8 cellular contexts compared by ENCODE assay signal in genomic region chr1:145858238-145858936, GRCh38. TPM values are rescaled to one million over a fixed set of nuclear protein-coding genes. Genes with fewer than 3 reads are reported as not detected.
DNase-seq lines count a peak whose midpoint lies in the region; ATAC-seq and TF ChIP-seq lines count a peak whose summit lies in the region.

No MANE protein-coding gene starts in this region.

- no peaks in the 10 kb centered on the region for H3F3A ChIP-seq in neural cell (ENCODE audit: insufficient read depth, low read length, poor library complexity, severe bottlenecking)

- H3K4me3 ChIP-seq in HEK293 (ENCODE audit: low read depth, low read length) (peak overlapping the region; percentile 68), fibroblast of lung (replicated peaks in 1 of 4; ENCODE audit: control extremely low read depth in 1 of 4, insufficient read depth in 1 of 4, low read depth in 3 of 4, low read length in 4 of 4) (peak overlapping the region; percentile 74 to 97 (median 86)), neural cell (ENCODE audit: low read length) (peak overlapping the region; percentile 94), tibial artery (peak overlapping the region; percentile 63 to 87)

- DNase-seq in D341Med (ENCODE audit: low spot score) (peak; percentile 64), NCI-H69 (lab: John Stamatoyannopoulos, UW) (peak; percentile 84), fibroblast of lung (ENCODE audit: low read depth in 2 of 2) (peak; percentile 17 to 42), tibial artery (peak; percentile 66 to 86), inferior parietal cortex (ENCODE audit: extremely low spot score) (no peak)
- DNase-seq in activated T-cell treated with anti-CD3 and anti-CD28 coated beads, Interleukin-2, amount 50 U/mL, for 4 hours: peak; percentile 55

- H4K20me1 ChIP-seq in fibroblast of lung (ENCODE audit: control insufficient read depth, extremely low read depth, insufficient read depth, low read length): no peaks in the 10 kb centered on the region
- no peaks in the 10 kb centered on the region for H4K20me1 ChIP-seq in neural cell (ENCODE audit: insufficient read depth)

- H3K36me3 ChIP-seq in HEK293 (ENCODE audit: control insufficient read depth in 2 of 2, insufficient read depth in 1 of 2, low read length in 2 of 2): peaks cover 4 to 37% of the 10 kb centered on the region in 2 experiments
- H3K36me3 ChIP-seq in fibroblast of lung (ENCODE audit: control insufficient read depth, insufficient read depth, low read length): peaks cover 10% of the 10 kb centered on the region
- H3K36me3 ChIP-seq in neural cell (ENCODE audit: insufficient read depth, low read length): no peaks in the 10 kb centered on the region
- H3K36me3 ChIP-seq in tibial artery: peaks cover 31 to 37% (median 34%) of the 10 kb centered on the region in 3 donors

- POLR2A ChIA-PET in HEK293 (lab: Yijun Ruan, JAX): interaction anchor here (0.6 to 4.6 kb wide), 26 partner anchors 11 to 577 kb away, joined by 3 to 127 read pairs (median 5); partner anchors contain the start of genes ANKRD34A, LIX1L, NUDT17 and POLR3C

- peak; percentile 53 for ATAC-seq in activated T-cell treated with anti-CD3 and anti-CD28 coated beads, Interleukin-2, amount 50 U/mL, for 4 hours

- no peaks in the 10 kb centered on the region for H3K9me3 ChIP-seq in HEK293 (ENCODE audit: control insufficient read depth, insufficient read depth, low read depth, low read length)
- no peaks in the 10 kb centered on the region for H3K9me3 ChIP-seq in fibroblast of lung (ENCODE audit: control insufficient read depth, insufficient read depth, low read depth, low read length)
- H3K9me3 ChIP-seq in neural cell (ENCODE audit: low read length): no peaks in the 10 kb centered on the region
- no peaks in the 10 kb centered on the region for H3K9me3 ChIP-seq in tibial artery

- no peaks in the 10 kb centered on the region for H3K9me2 ChIP-seq in neural cell (ENCODE audit: insufficient read depth, low read length)

- H3K27me3 ChIP-seq in fibroblast of lung (ENCODE audit: control insufficient read depth, insufficient read depth, low read length) (no peaks in the 10 kb centered on the region), neural cell (ENCODE audit: insufficient read depth, low read depth, low read length) (no peaks in the 10 kb centered on the region), tibial artery (no peaks in the 10 kb centered on the region)

- no peaks in the 10 kb centered on the region for H3K9me3 Mint-ChIP-seq in activated T-cell treated with anti-CD3 and anti-CD28 coated beads, Interleukin-2, amount 50 U/mL, for 4 hours

- H3K4me3 Mint-ChIP-seq in activated T-cell treated with anti-CD3 and anti-CD28 coated beads, Interleukin-2, amount 50 U/mL, for 4 hours: peak overlapping the region; percentile 95

- H3K79me2 ChIP-seq in fibroblast of lung (ENCODE audit: control insufficient read depth, insufficient read depth, low read length) (peaks cover 17% of the 10 kb centered on the region), neural cell (replicated peaks; ENCODE audit: insufficient read depth, low read length) (peaks cover 5% of the 10 kb centered on the region)

- TF ChIP-seq RAD21 in neural cell (conservative IDR thresholded peaks at IDR 0.05): no peak

- peaks cover 7% of the 10 kb centered on the region for H3K36me3 Mint-ChIP-seq in activated T-cell treated with anti-CD3 and anti-CD28 coated beads, Interleukin-2, amount 50 U/mL, for 4 hours (ENCODE audit: insufficient read depth)

- peak overlapping the region; percentile 70 for H3K9ac ChIP-seq in fibroblast of lung (ENCODE audit: insufficient read depth, low read length)
- H3K9ac ChIP-seq in neural cell (ENCODE audit: low read length): peak overlapping the region; percentile 81

- intact Hi-C loops in tibial artery (cut with DNase I; ENCODE audit: low total_unique reads): no loop called here

- TF ChIP-seq EP300 in neural cell (conservative IDR thresholded peaks at IDR 0.05; ENCODE audit: poor library complexity, severe bottlenecking): no peak

- peak overlapping the region; percentile 65; the same call in 1 of the 2 replicates for H3K27ac ChIP-seq in HEK293 (ENCODE audit: extremely low read depth, low read depth, low read length)
- peak overlapping the region; percentile 74 for H3K27ac ChIP-seq in fibroblast of lung (ENCODE audit: insufficient read depth, low read length)
- H3K27ac ChIP-seq in neural cell (ENCODE audit: low read length): peak overlapping the region; percentile 68
- H3K27ac ChIP-seq in tibial artery: peak overlapping the region; percentile 89 to 95

- CTCF ChIA-PET in HEK293 (lab: Yijun Ruan, JAX): interaction anchor here (0.8 to 9.6 kb wide), 8 partner anchors 12 to 173 kb away, joined by 3 to 190 read pairs (median 5); partner anchors contain the start of genes ITGA10 and NUDT17

- H3K4me1 ChIP-seq in HEK293 (ENCODE audit: control insufficient read depth, insufficient read depth, low read length): no peaks in the 10 kb centered on the region
- H3K4me1 ChIP-seq in fibroblast of lung (ENCODE audit: control insufficient read depth, extremely low read depth, insufficient read depth, low read length): peaks cover 8% of the 10 kb centered on the region
- H3K4me1 ChIP-seq in tibial artery: peaks cover 0 to 22% (median 15%) of the 10 kb centered on the region in 4 donors

- no peaks in the 10 kb centered on the region for H3K27me3 Mint-ChIP-seq in activated T-cell treated with anti-CD3 and anti-CD28 coated beads, Interleukin-2, amount 50 U/mL, for 4 hours (ENCODE audit: low read depth)

- H3K4me2 ChIP-seq in fibroblast of lung (ENCODE audit: extremely low read depth, insufficient read depth, low read length): peak overlapping the region; percentile 90
- H3K4me2 ChIP-seq in neural cell (ENCODE audit: low read length): peak overlapping the region; percentile 47

- H2AFZ ChIP-seq in fibroblast of lung (ENCODE audit: low read length) (peak overlapping the region; percentile 64), neural cell (ENCODE audit: low read depth, low read length) (peak overlapping the region; percentile 74)

- H3K4me1 Mint-ChIP-seq in activated T-cell treated with anti-CD3 and anti-CD28 coated beads, Interleukin-2, amount 50 U/mL, for 4 hours (ENCODE audit: low read depth): peaks cover 9% of the 10 kb centered on the region

- TF ChIP-seq CTCF in HEK293 (tag by site-specific recombination; IDR thresholded peaks at IDR 0.05) (no peak), fibroblast of lung (conservative IDR thresholded peaks at IDR 0.05 in 1 of 2, IDR thresholded peaks at IDR 0.05 in 1 of 2; ENCODE audit: low read depth in 1 of 2, low read length in 2 of 2) (no peak), neural cell (IDR thresholded peaks at IDR 0.05; ENCODE audit: poor library complexity, severe bottlenecking) (no peak), tibial artery (IDR thresholded peaks at IDR 0.05) (no peak)

TF ChIP-seq in HEK293, 187 proteins besides CTCF, POLR2A, EP300 and RAD21 (continues in another document):
- TF ChIP-seq ZFP41 (tag by site-specific recombination; IDR thresholded peaks at IDR 0.05; ENCODE audit: borderline replicate concordance) (no peak), ZBTB20 (tag by site-specific recombination; IDR thresholded peaks at IDR 0.05) (peak; percentile 64; the same call in 1 of the 2 replicates), EGR2 (tag by site-specific recombination; IDR thresholded peaks at IDR 0.05; ENCODE audit: low read depth) (peak; percentile 17; the same call in 1 of the 2 replicates), ZNF239 (tag by site-specific recombination; IDR thresholded peaks at IDR 0.05) (no peak)

TF ChIP-seq in neural cell, 6 proteins besides CTCF, POLR2A, EP300 and RAD21 (continues in another document):
- TF ChIP-seq MXI1 (conservative IDR thresholded peaks at IDR 0.05; ENCODE audit: poor library complexity, severe bottlenecking) (peak; percentile 0), POLR2AphosphoS5 (IDR thresholded peaks at IDR 0.05) (no peak)

RNA-seq across cellular contexts. Expression of gene PIAS3, which starts 0.5 kb away (rescaled TPM):
- total RNA-seq in activated T-cell treated with anti-CD3 and anti-CD28 coated beads, Interleukin-2, amount 50 U/mL, for 4 hours: 10 to 100 TPM; 10.6 to 14.2 (median 12.0) TPM
- total RNA-seq in fibroblast of lung: 5.1 and 8.9 TPM in 2 replicates
- polyA plus RNA-seq in fibroblast of lung (22.9 and 29.3 TPM in 2 replicates), neural cell (15.0 and 16.5 TPM in 2 replicates)
- polyA plus RNA-seq in fibroblast of lung (2012): 34.9 and 43.2 TPM in 2 replicates
- polyA minus RNA-seq in fibroblast of lung (ENCODE audit: low replicate concordance) (44.6 and 67.5 TPM in 2 replicates), neural cell (10.2 and 12.4 TPM in 2 replicates)

RNA-seq across cellular contexts. Expression of gene NUDT17, which starts 13.0 kb away (rescaled TPM):
- 1 to 10 TPM; 2.1 to 3.1 (median 2.8) TPM for total RNA-seq in activated T-cell treated with anti-CD3 and anti-CD28 coated beads, Interleukin-2, amount 50 U/mL, for 4 hours
- total RNA-seq in fibroblast of lung: 2.1 and 5.1 TPM in 2 replicates
- polyA plus RNA-seq in fibroblast of lung (3.4 and 4.5 TPM in 2 replicates), neural cell (4.5 and 5.4 TPM in 2 replicates)
- polyA plus RNA-seq in fibroblast of lung (2012): 3.5 and 4.6 TPM in 2 replicates
- polyA minus RNA-seq in fibroblast of lung (ENCODE audit: low replicate concordance) (5.1 and 5.7 TPM in 2 replicates), neural cell (0.73 and 1.6 TPM in 2 replicates)

RNA-seq across cellular contexts. Expression of gene ANKRD35, which starts 27.3 kb away (rescaled TPM):
- total RNA-seq in activated T-cell treated with anti-CD3 and anti-CD28 coated beads, Interleukin-2, amount 50 U/mL, for 4 hours: under 1 TPM; 0.05 to 0.42 (median 0.10) TPM
- 2.3 and 4.5 TPM in 2 replicates for total RNA-seq in fibroblast of lung
- polyA plus RNA-seq in fibroblast of lung (0.65 and 3.4 TPM in 2 replicates), neural cell (0.16 TPM in 1 of 2 replicates, not detected in the other)
- polyA plus RNA-seq in fibroblast of lung (2012): 1.4 and 7.6 TPM in 2 replicates
- polyA minus RNA-seq in fibroblast of lung (ENCODE audit: low replicate concordance) (0.74 TPM in 1 of 2 replicates, not detected in the other), neural cell (0.12 TPM in 1 of 2 replicates, not detected in the other)

RNA-seq across cellular contexts. Expression of gene POLR3C, which starts 34.4 kb away (rescaled TPM):
- total RNA-seq in activated T-cell treated with anti-CD3 and anti-CD28 coated beads, Interleukin-2, amount 50 U/mL, for 4 hours: 10 to 100 TPM; 55.6 to 64.5 (median 55.8) TPM
- total RNA-seq in fibroblast of lung: 32.1 and 38.3 TPM in 2 replicates
- 45.1 and 64.5 TPM in 2 replicates for polyA plus RNA-seq in fibroblast of lung
- polyA plus RNA-seq in fibroblast of lung (2012): 29.2 and 42.4 TPM in 2 replicates
- polyA minus RNA-seq in fibroblast of lung (ENCODE audit: low replicate concordance): 19.7 and 37.2 TPM in 2 replicates
- 30.1 and 33.1 TPM in 2 replicates for polyA plus RNA-seq in neural cell
- polyA minus RNA-seq in neural cell: 41.4 and 42.6 TPM in 2 replicates

RNA-seq across cellular contexts. Expression of gene RNF115, which starts 34.5 kb away (rescaled TPM):
- total RNA-seq in activated T-cell treated with anti-CD3 and anti-CD28 coated beads, Interleukin-2, amount 50 U/mL, for 4 hours: 10 to 100 TPM; 12.6 to 13.5 (median 12.6) TPM
- 9.2 and 19.8 TPM in 2 replicates for total RNA-seq in fibroblast of lung
- 16.2 and 25.5 TPM in 2 replicates for polyA plus RNA-seq in fibroblast of lung
- polyA plus RNA-seq in fibroblast of lung (2012): 12.3 and 22.4 TPM in 2 replicates
- polyA minus RNA-seq in fibroblast of lung (ENCODE audit: low replicate concordance): 15.8 and 17.5 TPM in 2 replicates
- 22.3 and 25.7 TPM in 2 replicates for polyA plus RNA-seq in neural cell
- polyA minus RNA-seq in neural cell: 42.1 and 42.7 TPM in 2 replicates
